ENCODE assay signal across 1 cellular context in the genomic region with DNA sequence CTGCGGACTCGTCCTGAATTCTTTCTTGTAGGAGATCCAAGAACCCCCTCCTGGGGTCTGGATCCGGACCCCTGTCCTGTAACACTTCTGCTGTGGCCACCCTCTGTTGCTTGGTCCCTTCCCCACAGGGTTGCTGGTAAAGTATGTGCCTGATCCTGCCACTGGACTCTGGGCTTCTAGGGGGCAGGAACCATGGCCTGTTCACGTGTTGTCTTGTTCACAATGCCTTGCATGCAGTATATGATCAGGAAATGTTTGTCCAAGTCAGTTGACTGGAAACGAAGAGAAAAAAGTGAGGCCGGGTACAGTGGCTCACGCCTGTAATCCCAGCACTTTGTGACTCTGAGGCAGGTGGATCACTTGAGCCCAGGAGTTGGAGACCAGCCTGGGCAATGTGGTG.
TF ChIP-seq lines count a peak whose summit lies in the region.

No MANE protein-coding gene starts in this region.

TF ChIP-seq in HepG2, 621 proteins besides CTCF, POLR2A, EP300 and RAD21 (continued from another document and continues in another):
- TF ChIP-seq, protein P1, sequence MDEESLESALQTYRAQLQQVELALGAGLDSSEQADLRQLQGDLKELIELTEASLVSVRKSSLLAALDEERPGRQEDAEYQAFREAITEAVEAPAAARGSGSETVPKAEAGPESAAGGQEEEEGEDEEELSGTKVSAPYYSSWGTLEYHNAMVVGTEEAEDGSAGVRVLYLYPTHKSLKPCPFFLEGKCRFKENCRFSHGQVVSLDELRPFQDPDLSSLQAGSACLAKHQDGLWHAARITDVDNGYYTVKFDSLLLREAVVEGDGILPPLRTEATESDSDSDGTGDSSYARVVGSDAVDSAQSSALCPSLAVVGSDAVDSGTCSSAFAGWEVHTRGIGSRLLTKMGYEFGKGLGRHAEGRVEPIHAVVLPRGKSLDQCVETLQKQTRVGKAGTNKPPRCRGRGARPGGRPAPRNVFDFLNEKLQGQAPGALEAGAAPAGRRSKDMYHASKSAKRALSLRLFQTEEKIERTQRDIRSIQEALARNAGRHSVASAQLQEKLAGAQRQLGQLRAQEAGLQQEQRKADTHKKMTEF (CRISPR knock-in tag; IDR thresholded peaks at IDR 0.05): 0 out of 2 replicates have a peak, but pooled peaks have one; percentile 19
- TF ChIP-seq, protein P2, sequence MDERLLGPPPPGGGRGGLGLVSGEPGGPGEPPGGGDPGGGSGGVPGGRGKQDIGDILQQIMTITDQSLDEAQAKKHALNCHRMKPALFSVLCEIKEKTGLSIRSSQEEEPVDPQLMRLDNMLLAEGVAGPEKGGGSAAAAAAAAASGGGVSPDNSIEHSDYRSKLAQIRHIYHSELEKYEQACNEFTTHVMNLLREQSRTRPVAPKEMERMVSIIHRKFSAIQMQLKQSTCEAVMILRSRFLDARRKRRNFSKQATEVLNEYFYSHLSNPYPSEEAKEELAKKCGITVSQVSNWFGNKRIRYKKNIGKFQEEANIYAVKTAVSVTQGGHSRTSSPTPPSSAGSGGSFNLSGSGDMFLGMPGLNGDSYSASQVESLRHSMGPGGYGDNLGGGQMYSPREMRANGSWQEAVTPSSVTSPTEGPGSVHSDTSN (CRISPR knock-in tag; IDR thresholded peaks at IDR 0.05): no peak
- TF ChIP-seq, protein P3, sequence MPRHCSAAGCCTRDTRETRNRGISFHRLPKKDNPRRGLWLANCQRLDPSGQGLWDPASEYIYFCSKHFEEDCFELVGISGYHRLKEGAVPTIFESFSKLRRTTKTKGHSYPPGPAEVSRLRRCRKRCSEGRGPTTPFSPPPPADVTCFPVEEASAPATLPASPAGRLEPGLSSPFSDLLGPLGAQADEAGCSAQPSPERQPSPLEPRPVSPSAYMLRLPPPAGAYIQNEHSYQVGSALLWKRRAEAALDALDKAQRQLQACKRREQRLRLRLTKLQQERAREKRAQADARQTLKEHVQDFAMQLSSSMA (CRISPR knock-in tag; IDR thresholded peaks at IDR 0.05): no peak
- TF ChIP-seq TRIM24 (CRISPR knock-in tag; IDR thresholded peaks at IDR 0.05) (0 out of 2 replicates have a peak, but pooled peaks have one; percentile 15), CBX5 (CRISPR knock-in tag; IDR thresholded peaks at IDR 0.05; ENCODE audit: borderline replicate concordance) (no peak), PLRG1 (conservative IDR thresholded peaks at IDR 0.05) (no peak), ZNF143 (CRISPR knock-in tag; IDR thresholded peaks at IDR 0.05) (no peak), FIP1L1 (IDR thresholded peaks at IDR 0.05; ENCODE audit: borderline replicate concordance, insufficient read depth, low read depth, low read length) (no peak), ZNF138 (CRISPR knock-in tag; IDR thresholded peaks at IDR 0.05; ENCODE audit: low read depth) (no peak), ZNF251 (CRISPR knock-in tag; IDR thresholded peaks at IDR 0.05) (no peak), ZNF75D (CRISPR knock-in tag; IDR thresholded peaks at IDR 0.05; ENCODE audit: borderline replicate concordance) (no peak), SALL1 (CRISPR knock-in tag; IDR thresholded peaks at IDR 0.05) (peak; percentile 72), MED13 (CRISPR knock-in tag; IDR thresholded peaks at IDR 0.05) (no peak), ZNF441 (CRISPR knock-in tag; IDR thresholded peaks at IDR 0.05; ENCODE audit: borderline replicate concordance) (0 out of 2 replicates have a peak, but pooled peaks have one; percentile 36), ZNF589 (CRISPR knock-in tag; conservative IDR thresholded peaks at IDR 0.05) (no peak), ZNF547 (CRISPR knock-in tag; IDR thresholded peaks at IDR 0.05) (no peak), GZF1 (CRISPR knock-in tag; IDR thresholded peaks at IDR 0.05) (no peak), ELF4 (CRISPR knock-in tag; IDR thresholded peaks at IDR 0.05; ENCODE audit: borderline replicate concordance) (no peak), ZNF746 (CRISPR knock-in tag; IDR thresholded peaks at IDR 0.05) (no peak), ZNF383 (CRISPR knock-in tag; IDR thresholded peaks at IDR 0.05; ENCODE audit: borderline replicate concordance) (no peak), SIN3A (IDR thresholded peaks at IDR 0.05; ENCODE audit: borderline replicate concordance, low read depth, low read length) (no peak), ZNF296 (CRISPR knock-in tag; conservative IDR thresholded peaks at IDR 0.05) (no peak), FOXK1 (CRISPR knock-in tag; IDR thresholded peaks at IDR 0.05; ENCODE audit: borderline replicate concordance, low read depth) (0 out of 2 replicates have a peak, but pooled peaks have one; percentile 19), FOXK2 (IDR thresholded peaks at IDR 0.05) (no peak), ZNF496 (CRISPR knock-in tag; IDR thresholded peaks at IDR 0.05; ENCODE audit: insufficient replicate concordance) (no peak), FLYWCH1 (CRISPR knock-in tag; IDR thresholded peaks at IDR 0.05) (no peak)
- TF ChIP-seq, protein P4, sequence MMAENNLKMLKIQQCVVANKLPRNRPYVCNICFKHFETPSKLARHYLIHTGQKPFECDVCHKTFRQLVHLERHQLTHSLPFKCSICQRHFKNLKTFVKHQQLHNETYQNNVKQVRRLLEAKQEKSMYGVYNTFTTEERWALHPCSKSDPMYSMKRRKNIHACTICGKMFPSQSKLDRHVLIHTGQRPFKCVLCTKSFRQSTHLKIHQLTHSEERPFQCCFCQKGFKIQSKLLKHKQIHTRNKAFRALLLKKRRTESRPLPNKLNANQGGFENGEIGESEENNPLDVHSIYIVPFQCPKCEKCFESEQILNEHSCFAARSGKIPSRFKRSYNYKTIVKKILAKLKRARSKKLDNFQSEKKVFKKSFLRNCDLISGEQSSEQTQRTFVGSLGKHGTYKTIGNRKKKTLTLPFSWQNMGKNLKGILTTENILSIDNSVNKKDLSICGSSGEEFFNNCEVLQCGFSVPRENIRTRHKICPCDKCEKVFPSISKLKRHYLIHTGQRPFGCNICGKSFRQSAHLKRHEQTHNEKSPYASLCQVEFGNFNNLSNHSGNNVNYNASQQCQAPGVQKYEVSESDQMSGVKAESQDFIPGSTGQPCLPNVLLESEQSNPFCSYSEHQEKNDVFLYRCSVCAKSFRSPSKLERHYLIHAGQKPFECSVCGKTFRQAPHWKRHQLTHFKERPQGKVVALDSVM (CRISPR knock-in tag; IDR thresholded peaks at IDR 0.05): peak; percentile 75
- TF ChIP-seq, protein P5, sequence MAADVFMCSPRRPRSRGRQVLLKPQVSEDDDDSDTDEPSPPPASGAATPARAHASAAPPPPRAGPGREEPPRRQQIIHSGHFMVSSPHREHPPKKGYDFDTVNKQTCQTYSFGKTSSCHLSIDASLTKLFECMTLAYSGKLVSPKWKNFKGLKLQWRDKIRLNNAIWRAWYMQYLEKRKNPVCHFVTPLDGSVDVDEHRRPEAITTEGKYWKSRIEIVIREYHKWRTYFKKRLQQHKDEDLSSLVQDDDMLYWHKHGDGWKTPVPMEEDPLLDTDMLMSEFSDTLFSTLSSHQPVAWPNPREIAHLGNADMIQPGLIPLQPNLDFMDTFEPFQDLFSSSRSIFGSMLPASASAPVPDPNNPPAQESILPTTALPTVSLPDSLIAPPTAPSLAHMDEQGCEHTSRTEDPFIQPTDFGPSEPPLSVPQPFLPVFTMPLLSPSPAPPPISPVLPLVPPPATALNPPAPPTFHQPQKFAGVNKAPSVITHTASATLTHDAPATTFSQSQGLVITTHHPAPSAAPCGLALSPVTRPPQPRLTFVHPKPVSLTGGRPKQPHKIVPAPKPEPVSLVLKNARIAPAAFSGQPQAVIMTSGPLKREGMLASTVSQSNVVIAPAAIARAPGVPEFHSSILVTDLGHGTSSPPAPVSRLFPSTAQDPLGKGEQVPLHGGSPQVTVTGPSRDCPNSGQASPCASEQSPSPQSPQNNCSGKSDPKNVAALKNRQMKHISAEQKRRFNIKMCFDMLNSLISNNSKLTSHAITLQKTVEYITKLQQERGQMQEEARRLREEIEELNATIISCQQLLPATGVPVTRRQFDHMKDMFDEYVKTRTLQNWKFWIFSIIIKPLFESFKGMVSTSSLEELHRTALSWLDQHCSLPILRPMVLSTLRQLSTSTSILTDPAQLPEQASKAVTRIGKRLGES (CRISPR knock-in tag; IDR thresholded peaks at IDR 0.05; ENCODE audit: borderline replicate concordance): peak; percentile 28; the same call in 1 of the 2 replicates
- TF ChIP-seq, protein P6, sequence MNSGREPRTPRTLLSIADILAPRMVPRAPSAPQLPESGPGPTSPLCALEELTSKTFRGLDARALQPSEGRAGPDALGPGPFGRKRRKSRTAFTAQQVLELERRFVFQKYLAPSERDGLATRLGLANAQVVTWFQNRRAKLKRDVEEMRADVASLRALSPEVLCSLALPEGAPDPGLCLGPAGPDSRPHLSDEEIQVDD (CRISPR knock-in tag; IDR thresholded peaks at IDR 0.05; ENCODE audit: borderline replicate concordance): no peak
- TF ChIP-seq, protein P7, sequence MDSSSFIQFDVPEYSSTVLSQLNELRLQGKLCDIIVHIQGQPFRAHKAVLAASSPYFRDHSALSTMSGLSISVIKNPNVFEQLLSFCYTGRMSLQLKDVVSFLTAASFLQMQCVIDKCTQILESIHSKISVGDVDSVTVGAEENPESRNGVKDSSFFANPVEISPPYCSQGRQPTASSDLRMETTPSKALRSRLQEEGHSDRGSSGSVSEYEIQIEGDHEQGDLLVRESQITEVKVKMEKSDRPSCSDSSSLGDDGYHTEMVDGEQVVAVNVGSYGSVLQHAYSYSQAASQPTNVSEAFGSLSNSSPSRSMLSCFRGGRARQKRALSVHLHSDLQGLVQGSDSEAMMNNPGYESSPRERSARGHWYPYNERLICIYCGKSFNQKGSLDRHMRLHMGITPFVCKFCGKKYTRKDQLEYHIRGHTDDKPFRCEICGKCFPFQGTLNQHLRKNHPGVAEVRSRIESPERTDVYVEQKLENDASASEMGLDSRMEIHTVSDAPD (CRISPR knock-in tag; IDR thresholded peaks at IDR 0.05): no peak
- TF ChIP-seq, protein P8, sequence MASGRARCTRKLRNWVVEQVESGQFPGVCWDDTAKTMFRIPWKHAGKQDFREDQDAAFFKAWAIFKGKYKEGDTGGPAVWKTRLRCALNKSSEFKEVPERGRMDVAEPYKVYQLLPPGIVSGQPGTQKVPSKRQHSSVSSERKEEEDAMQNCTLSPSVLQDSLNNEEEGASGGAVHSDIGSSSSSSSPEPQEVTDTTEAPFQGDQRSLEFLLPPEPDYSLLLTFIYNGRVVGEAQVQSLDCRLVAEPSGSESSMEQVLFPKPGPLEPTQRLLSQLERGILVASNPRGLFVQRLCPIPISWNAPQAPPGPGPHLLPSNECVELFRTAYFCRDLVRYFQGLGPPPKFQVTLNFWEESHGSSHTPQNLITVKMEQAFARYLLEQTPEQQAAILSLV (CRISPR knock-in tag; IDR thresholded peaks at IDR 0.05; ENCODE audit: borderline replicate concordance): no peak
- TF ChIP-seq, protein P9, sequence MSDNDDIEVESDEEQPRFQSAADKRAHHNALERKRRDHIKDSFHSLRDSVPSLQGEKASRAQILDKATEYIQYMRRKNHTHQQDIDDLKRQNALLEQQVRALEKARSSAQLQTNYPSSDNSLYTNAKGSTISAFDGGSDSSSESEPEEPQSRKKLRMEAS (IDR thresholded peaks at IDR 0.05): peak; percentile 51; the same call in 1 of the 2 replicates
- TF ChIP-seq, protein P10, sequence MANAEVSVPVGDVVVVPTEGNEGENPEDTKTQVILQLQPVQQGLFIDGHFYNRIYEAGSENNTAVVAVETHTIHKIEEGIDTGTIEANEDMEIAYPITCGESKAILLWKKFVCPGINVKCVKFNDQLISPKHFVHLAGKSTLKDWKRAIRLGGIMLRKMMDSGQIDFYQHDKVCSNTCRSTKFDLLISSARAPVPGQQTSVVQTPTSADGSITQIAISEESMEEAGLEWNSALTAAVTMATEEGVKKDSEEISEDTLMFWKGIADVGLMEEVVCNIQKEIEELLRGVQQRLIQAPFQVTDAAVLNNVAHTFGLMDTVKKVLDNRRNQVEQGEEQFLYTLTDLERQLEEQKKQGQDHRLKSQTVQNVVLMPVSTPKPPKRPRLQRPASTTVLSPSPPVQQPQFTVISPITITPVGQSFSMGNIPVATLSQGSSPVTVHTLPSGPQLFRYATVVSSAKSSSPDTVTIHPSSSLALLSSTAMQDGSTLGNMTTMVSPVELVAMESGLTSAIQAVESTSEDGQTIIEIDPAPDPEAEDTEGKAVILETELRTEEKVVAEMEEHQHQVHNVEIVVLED (CRISPR knock-in tag; IDR thresholded peaks at IDR 0.05; ENCODE audit: borderline replicate concordance): no peak
- TF ChIP-seq, protein P11, sequence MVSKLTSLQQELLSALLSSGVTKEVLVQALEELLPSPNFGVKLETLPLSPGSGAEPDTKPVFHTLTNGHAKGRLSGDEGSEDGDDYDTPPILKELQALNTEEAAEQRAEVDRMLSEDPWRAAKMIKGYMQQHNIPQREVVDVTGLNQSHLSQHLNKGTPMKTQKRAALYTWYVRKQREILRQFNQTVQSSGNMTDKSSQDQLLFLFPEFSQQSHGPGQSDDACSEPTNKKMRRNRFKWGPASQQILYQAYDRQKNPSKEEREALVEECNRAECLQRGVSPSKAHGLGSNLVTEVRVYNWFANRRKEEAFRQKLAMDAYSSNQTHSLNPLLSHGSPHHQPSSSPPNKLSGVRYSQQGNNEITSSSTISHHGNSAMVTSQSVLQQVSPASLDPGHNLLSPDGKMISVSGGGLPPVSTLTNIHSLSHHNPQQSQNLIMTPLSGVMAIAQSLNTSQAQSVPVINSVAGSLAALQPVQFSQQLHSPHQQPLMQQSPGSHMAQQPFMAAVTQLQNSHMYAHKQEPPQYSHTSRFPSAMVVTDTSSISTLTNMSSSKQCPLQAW (CRISPR knock-in tag; IDR thresholded peaks at IDR 0.05): peak; percentile 41; the same call in 1 of the 2 replicates
- TF ChIP-seq, protein P12, sequence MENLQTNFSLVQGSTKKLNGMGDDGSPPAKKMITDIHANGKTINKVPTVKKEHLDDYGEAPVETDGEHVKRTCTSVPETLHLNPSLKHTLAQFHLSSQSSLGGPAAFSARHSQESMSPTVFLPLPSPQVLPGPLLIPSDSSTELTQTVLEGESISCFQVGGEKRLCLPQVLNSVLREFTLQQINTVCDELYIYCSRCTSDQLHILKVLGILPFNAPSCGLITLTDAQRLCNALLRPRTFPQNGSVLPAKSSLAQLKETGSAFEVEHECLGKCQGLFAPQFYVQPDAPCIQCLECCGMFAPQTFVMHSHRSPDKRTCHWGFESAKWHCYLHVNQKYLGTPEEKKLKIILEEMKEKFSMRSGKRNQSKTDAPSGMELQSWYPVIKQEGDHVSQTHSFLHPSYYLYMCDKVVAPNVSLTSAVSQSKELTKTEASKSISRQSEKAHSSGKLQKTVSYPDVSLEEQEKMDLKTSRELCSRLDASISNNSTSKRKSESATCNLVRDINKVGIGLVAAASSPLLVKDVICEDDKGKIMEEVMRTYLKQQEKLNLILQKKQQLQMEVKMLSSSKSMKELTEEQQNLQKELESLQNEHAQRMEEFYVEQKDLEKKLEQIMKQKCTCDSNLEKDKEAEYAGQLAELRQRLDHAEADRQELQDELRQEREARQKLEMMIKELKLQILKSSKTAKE (CRISPR knock-in tag; IDR thresholded peaks at IDR 0.05; ENCODE audit: borderline replicate concordance): no peak
- TF ChIP-seq, protein P13, sequence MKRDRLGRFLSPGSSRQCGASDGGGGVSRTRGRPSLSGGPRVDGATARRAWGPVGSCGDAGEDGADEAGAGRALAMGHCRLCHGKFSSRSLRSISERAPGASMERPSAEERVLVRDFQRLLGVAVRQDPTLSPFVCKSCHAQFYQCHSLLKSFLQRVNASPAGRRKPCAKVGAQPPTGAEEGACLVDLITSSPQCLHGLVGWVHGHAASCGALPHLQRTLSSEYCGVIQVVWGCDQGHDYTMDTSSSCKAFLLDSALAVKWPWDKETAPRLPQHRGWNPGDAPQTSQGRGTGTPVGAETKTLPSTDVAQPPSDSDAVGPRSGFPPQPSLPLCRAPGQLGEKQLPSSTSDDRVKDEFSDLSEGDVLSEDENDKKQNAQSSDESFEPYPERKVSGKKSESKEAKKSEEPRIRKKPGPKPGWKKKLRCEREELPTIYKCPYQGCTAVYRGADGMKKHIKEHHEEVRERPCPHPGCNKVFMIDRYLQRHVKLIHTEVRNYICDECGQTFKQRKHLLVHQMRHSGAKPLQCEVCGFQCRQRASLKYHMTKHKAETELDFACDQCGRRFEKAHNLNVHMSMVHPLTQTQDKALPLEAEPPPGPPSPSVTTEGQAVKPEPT (CRISPR knock-in tag; IDR thresholded peaks at IDR 0.05; ENCODE audit: low read depth): no peak
